ENCODE assay signal across 1 cellular context in the genomic region with DNA sequence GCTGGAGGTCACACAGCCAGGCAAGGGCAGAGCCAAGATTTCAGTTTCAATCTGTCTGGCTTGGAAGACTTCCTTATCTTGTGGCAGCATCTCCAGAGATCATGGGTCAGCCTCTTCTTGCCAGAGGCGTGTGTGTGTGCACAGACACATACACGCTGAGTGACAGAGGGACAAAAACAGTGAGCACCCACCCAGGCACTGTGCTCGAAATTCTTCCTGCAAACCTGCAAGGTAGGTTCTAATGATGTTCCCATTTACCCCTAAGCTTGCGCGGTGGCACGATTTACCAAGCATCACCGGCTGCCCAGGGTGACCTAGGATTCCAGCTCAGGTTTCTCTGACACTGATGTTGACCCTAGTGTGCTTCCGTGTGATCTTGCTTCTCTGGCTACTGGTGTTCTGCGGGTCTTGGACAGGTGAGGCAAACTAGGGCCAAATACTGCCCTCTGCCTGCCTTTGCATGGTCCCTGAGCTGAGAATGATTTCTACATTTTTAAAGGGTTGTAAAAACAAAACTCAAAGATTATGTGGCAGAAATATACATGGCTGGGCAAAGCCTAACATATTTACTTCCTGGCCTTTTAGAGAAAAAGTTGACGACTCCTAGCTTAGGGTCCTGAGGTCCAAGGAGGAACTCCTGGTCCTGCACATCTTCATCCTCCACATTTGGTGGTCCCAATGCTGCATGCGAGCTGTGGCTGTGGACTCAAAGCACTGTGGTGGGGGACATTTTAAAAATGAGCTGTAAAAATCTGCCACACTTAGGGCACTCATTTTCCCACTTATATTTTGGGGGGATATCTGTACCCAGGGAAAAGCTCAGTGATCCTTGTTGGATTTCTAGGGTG.
TF ChIP-seq lines count a peak whose summit lies in the region.

No MANE protein-coding gene starts in this region.

TF ChIP-seq in K562, 482 proteins besides CTCF, POLR2A, EP300 and RAD21 (continued from another document):
- TF ChIP-seq ZNF121 (CRISPR knock-in tag; conservative IDR thresholded peaks at IDR 0.05), result no peak
- TF ChIP-seq KLF16 (IDR thresholded peaks at IDR 0.05), result no peak
- TF ChIP-seq, protein P1, sequence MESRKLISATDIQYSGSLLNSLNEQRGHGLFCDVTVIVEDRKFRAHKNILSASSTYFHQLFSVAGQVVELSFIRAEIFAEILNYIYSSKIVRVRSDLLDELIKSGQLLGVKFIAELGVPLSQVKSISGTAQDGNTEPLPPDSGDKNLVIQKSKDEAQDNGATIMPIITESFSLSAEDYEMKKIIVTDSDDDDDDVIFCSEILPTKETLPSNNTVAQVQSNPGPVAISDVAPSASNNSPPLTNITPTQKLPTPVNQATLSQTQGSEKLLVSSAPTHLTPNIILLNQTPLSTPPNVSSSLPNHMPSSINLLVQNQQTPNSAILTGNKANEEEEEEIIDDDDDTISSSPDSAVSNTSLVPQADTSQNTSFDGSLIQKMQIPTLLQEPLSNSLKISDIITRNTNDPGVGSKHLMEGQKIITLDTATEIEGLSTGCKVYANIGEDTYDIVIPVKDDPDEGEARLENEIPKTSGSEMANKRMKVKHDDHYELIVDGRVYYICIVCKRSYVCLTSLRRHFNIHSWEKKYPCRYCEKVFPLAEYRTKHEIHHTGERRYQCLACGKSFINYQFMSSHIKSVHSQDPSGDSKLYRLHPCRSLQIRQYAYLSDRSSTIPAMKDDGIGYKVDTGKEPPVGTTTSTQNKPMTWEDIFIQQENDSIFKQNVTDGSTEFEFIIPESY (CRISPR knock-in tag; IDR thresholded peaks at IDR 0.05), result no peak
- TF ChIP-seq JUNB (CRISPR knock-in tag; conservative IDR thresholded peaks at IDR 0.05), result no peak
